ENCODE assay signal across 29 cellular contexts in genomic region chr6:97316982-97317381, GRCh38.
"Had no signal": no experiment of that assay in that cellular context is flagged by ENCODE, and none has a peak within 500 bp of the region (broad histone marks: within the 10 kb centered on the region; RNA-seq: fewer than 3 reads in every experiment).

No MANE protein-coding gene starts in this region.

- H3K4me2 ChIP-seq: smooth muscle cell had no signal

- H3K27me3 ChIP-seq: gastroesophageal sphincter, pancreas, stomach, thyroid gland, upper lobe of left lung, vagina had no signal

- DNase-seq: activated CD4-positive, alpha-beta memory T cell treated with anti-CD3 and anti-CD28 coated beads, Interleukin-2, amount 10 ng/mL, durations not matched to agents 7 days and 5 days; activated CD4-positive, alpha-beta T cell treated with anti-CD3 and anti-CD28 coated beads for 1 hour; activated CD4-positive, alpha-beta T cell treated with anti-CD3 and anti-CD28 coated beads, Interleukin-2, amount 10 ng/mL, durations not matched to agents 7 days and 5 days; activated gamma-delta T cell treated with Interleukin-2 at 50 U/mL for 16 hours; activated naive CD8-positive, alpha-beta T cell treated with anti-CD3 and anti-CD28 coated beads, Interleukin-2, amount 50 U/mL, for 24 hours; activated T-cell treated with anti-CD3 and anti-CD28 coated beads, Interleukin-2, amount 50 U/mL, for 4 hours; amygdala; effector CD4-positive, alpha-beta T cell; head of caudate nucleus; hippocampal formation; left colon; midbrain; naive thymus-derived CD4-positive, alpha-beta T cell; pancreas; stimulated activated CD4-positive, alpha-beta T cell treated with anti-CD3 and anti-CD28 coated beads, Interleukin-1b, Interleukin-23, amount 100 ng/mL, for 48 hours; stimulated activated CD4-positive, alpha-beta T cell treated with anti-CD3 and anti-CD28 coated beads, Interleukin-4, amount 100 ng/mL, for 4 hours; stimulated activated CD8-positive, alpha-beta memory T cell treated with anti-CD3 and anti-CD28 coated beads, Interleukin-4, amount 100 ng/mL, for 48 hours; stimulated activated naive B cell treated with anti-CD40 and anti-IgM and Interleukin-4, amounts not matched to agents 10 μg/mL and 1 μg/mL and 100 μg/mL, for 72 hours; stomach; T-helper 2 cell; thyroid gland; upper lobe of left lung had no signal

- ATAC-seq: activated naive CD8-positive, alpha-beta T cell treated with anti-CD3 and anti-CD28 coated beads, Interleukin-2, amount 50 U/mL, for 24 hours; activated T-cell treated with anti-CD3 and anti-CD28 coated beads, Interleukin-2, amount 50 U/mL, for 4 hours; activated T-helper 17 cell treated with anti-CD3 and anti-CD28 coated beads, Interleukin-2, amount 50 U/mL, for 72 hours; gastroesophageal sphincter; left colon; naive thymus-derived CD4-positive, alpha-beta T cell; pancreas; stimulated activated naive B cell treated with anti-CD40 and anti-IgM and Interleukin-4, amounts not matched to agents 10 μg/mL and 1 μg/mL and 100 μg/mL, for 72 hours; WTC11 had no signal

- H3K4me3 ChIP-seq: gastroesophageal sphincter, pancreas, prostate gland, smooth muscle cell, stomach, thyroid gland, upper lobe of left lung, vagina had no signal

- H3K27ac ChIP-seq: epithelial cell of prostate, gastroesophageal sphincter, pancreas, prostate gland, stomach, thyroid gland, upper lobe of left lung, vagina had no signal

- H3K4me1 ChIP-seq: gastroesophageal sphincter, pancreas, prostate gland, stomach, thyroid gland, upper lobe of left lung, vagina had no signal

- H3K36me3 ChIP-seq: gastroesophageal sphincter, pancreas, prostate gland, stomach, thyroid gland, upper lobe of left lung, vagina had no signal

- H3K9me3 ChIP-seq: gastroesophageal sphincter, pancreas, prostate gland, stomach, thyroid gland, upper lobe of left lung, vagina had no signal
